In the genomic region with DNA sequence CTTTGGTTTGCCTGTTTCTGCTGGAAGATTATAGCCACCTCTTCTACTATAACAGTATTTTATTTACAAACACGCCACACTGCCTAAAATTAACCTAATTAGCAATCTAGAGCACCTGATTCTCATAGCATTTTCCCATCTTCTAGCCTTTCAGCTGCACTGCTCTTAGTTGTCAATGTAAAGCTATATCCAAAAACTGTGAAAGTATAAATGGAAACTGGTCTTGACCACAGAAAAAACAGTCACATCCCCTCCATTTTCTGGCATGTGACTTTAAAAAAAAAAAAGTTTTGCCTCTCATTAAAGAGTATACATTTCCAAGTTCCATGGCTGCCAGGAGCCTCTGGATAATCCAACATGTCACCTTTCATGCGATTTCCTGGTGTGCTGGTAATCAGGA, we compare ENCODE assay signal across 19 cellular contexts.
"Had no signal": no experiment of that assay in that cellular context is flagged by ENCODE, and none has a peak within 500 bp of the region (broad histone marks: within the 10 kb centered on the region; RNA-seq: fewer than 3 reads in every experiment).

No MANE protein-coding gene starts in this region.

- H3K27ac ChIP-seq: colonic mucosa, epithelial cell of prostate, foreskin keratinocyte, gastroesophageal sphincter, heart right ventricle, left lung, lower lobe of right lung had no signal

- H3K36me3 ChIP-seq: colonic mucosa, gastroesophageal sphincter, heart right ventricle, left lung, lower lobe of right lung had no signal

- H3K4me1 ChIP-seq: colonic mucosa, foreskin keratinocyte, gastroesophageal sphincter, heart right ventricle, left lung, lower lobe of right lung had no signal

- H3K9me3 ChIP-seq: lower lobe of right lung had no signal

- DNase-seq: colonic mucosa; cortex of kidney; effector CD8-positive, alpha-beta T cell; effector memory CD8-positive, alpha-beta T cell; endodermal cell; erythroblast; foreskin keratinocyte; glutamatergic neuron; heart right ventricle; hippocampal formation; left cardiac atrium; left lung; left ventricle myocardium superior; lower lobe of right lung; mesenchymal stem cell; mucosa of descending colon had no signal

- H3K4me3 ChIP-seq: colonic mucosa, gastroesophageal sphincter, heart right ventricle, left lung, lower lobe of right lung, mucosa of descending colon had no signal

- H3K27me3 ChIP-seq: colonic mucosa, foreskin keratinocyte, gastroesophageal sphincter, heart right ventricle, left lung had no signal

- ATAC-seq: effector memory CD8-positive, alpha-beta T cell; esophagus mucosa; foreskin keratinocyte; gastroesophageal sphincter; heart right ventricle; left cardiac atrium; left lung; left ventricle myocardium superior; lower lobe of right lung; mucosa of descending colon had no signal
